ENCODE assay signal across 8 cellular contexts in genomic region chr2:158458617-158458920, GRCh38. TPM values are rescaled to one million over a fixed set of nuclear protein-coding genes. Genes with fewer than 3 reads are reported as not detected.
DNase-seq lines count a peak whose midpoint lies in the region; ATAC-seq and TF ChIP-seq lines count a peak whose summit lies in the region.

No MANE protein-coding gene starts in this region.

- peak overlapping the region; percentile 91 for H3K4me3 Mint-ChIP-seq in stimulated activated naive CD8-positive, alpha-beta T cell treated with anti-CD3 and anti-CD28 coated beads, Interleukin-15, Interleukin-2, amounts not matched to agents 100 ng/mL and 50 ng/mL, for 24 hours
- peak overlapping the region; percentile 97 to 99 (median 98) for H3K4me3 Mint-ChIP-seq in brain

- H2AK5ac ChIP-seq in mesenchymal stem cell (ENCODE audit: low read length, severe bottlenecking): no peak overlapping the region

- H4K91ac ChIP-seq in mesenchymal stem cell (ENCODE audit: low read length): no peak overlapping the region

- peak overlapping the region; percentile 4 for H2BK5ac ChIP-seq in mesenchymal stem cell (ENCODE audit: low read depth, low read length, poor library complexity, severe bottlenecking)

- H3K4me3 ChIP-seq in mesenchymal stem cell (ENCODE audit: insufficient read depth in 1 of 2, low read depth in 1 of 2, low read length in 2 of 2) (peak overlapping the region in 1 of 2 experiments; percentile 88), vagina (peak overlapping the region; percentile 93 to 97)

- H3K36me3 ChIP-seq in mesenchymal stem cell (ENCODE audit: control insufficient read depth in 1 of 2, insufficient read depth in 2 of 2, low read depth in 1 of 2, low read length in 2 of 2) (no peaks in the 10 kb centered on the region), vagina (no peaks in the 10 kb centered on the region)

- peak overlapping the region; percentile 91 for H3K27ac ChIP-seq in mesenchymal stem cell (ENCODE audit: low read length, poor library complexity, severe bottlenecking)
- peak overlapping the region; percentile 97 for H3K27ac ChIP-seq in vagina

- H2AFZ ChIP-seq in mesenchymal stem cell (ENCODE audit: low read depth, low read length): peak overlapping the region; percentile 87

- H3K4me1 Mint-ChIP-seq in stimulated activated naive CD8-positive, alpha-beta T cell treated with anti-CD3 and anti-CD28 coated beads, Interleukin-15, Interleukin-2, amounts not matched to agents 100 ng/mL and 50 ng/mL, for 24 hours (ENCODE audit: low read depth): peaks cover 27% of the 10 kb centered on the region
- H3K4me1 Mint-ChIP-seq in brain: peaks cover 66% of the 10 kb centered on the region

- H3K27me3 ChIP-seq in mesenchymal stem cell (ENCODE audit: control insufficient read depth in 1 of 2, insufficient read depth in 1 of 2, low read length in 2 of 2): no peaks in the 10 kb centered on the region
- no peaks in the 10 kb centered on the region for H3K27me3 ChIP-seq in vagina

- H3K79me1 ChIP-seq in mesenchymal stem cell (replicated peaks; ENCODE audit: low read length, poor library complexity, severe bottlenecking): peaks cover 8% of the 10 kb centered on the region

- peaks cover 8% of the 10 kb centered on the region for H3K36me3 Mint-ChIP-seq in stimulated activated naive CD8-positive, alpha-beta T cell treated with anti-CD3 and anti-CD28 coated beads, Interleukin-15, Interleukin-2, amounts not matched to agents 100 ng/mL and 50 ng/mL, for 24 hours (ENCODE audit: low read depth)
- no peaks in the 10 kb centered on the region for H3K36me3 Mint-ChIP-seq in brain

- no peaks in the 10 kb centered on the region for H3K9me3 Mint-ChIP-seq in stimulated activated naive CD8-positive, alpha-beta T cell treated with anti-CD3 and anti-CD28 coated beads, Interleukin-15, Interleukin-2, amounts not matched to agents 100 ng/mL and 50 ng/mL, for 24 hours
- no peaks in the 10 kb centered on the region for H3K9me3 Mint-ChIP-seq in brain

- no peak overlapping the region for H3K27ac Mint-ChIP-seq in stimulated activated naive CD8-positive, alpha-beta T cell treated with anti-CD3 and anti-CD28 coated beads, Interleukin-15, Interleukin-2, amounts not matched to agents 100 ng/mL and 50 ng/mL, for 24 hours
- H3K27ac Mint-ChIP-seq in brain: peak overlapping the region; percentile 83 to 96 (median 89)

- no peak for TF ChIP-seq POLR2A in vagina (IDR thresholded peaks at IDR 0.05)

- no peak overlapping the region for H3K4ac ChIP-seq in mesenchymal stem cell (ENCODE audit: low read depth in 1 of 2, low read length in 2 of 2)

- no peak overlapping the region for H3K14ac ChIP-seq in mesenchymal stem cell (ENCODE audit: low read length in 2 of 2)

- no peak overlapping the region for H2BK12ac ChIP-seq in mesenchymal stem cell (ENCODE audit: low read length in 2 of 2)

- H3K18ac ChIP-seq in mesenchymal stem cell (ENCODE audit: low read depth in 1 of 2, low read length in 2 of 2): no peak overlapping the region

- WGBS in mesenchymal stem cell: 23% methylated on average over 7 of the region's 9 CpGs

- peak overlapping the region; percentile 79 for H3K4me2 ChIP-seq in mesenchymal stem cell (ENCODE audit: low read length, poor library complexity, severe bottlenecking)

- no peak for TF ChIP-seq CTCF in brain (conservative IDR thresholded peaks at IDR 0.05)
- TF ChIP-seq CTCF in vagina (IDR thresholded peaks at IDR 0.05): no peak

- no peak overlapping the region for H2BK120ac ChIP-seq in mesenchymal stem cell (ENCODE audit: low read depth, low read length)

- no peak for ATAC-seq in stimulated activated naive CD8-positive, alpha-beta T cell treated with anti-CD3 and anti-CD28 coated beads, Interleukin-15, Interleukin-2, amounts not matched to agents 100 U/mL and 50 U/mL, for 24 hours
- ATAC-seq in left lobe of liver (no peak), GM19463 (IDR thresholded peaks at IDR 0.05; ENCODE audit: unreplicated experiment) (no peak)

- no peak overlapping the region for H4K8ac ChIP-seq in mesenchymal stem cell (ENCODE audit: low read length)

- peaks cover 24% of the 10 kb centered on the region for H3K27me3 Mint-ChIP-seq in stimulated activated naive CD8-positive, alpha-beta T cell treated with anti-CD3 and anti-CD28 coated beads, Interleukin-15, Interleukin-2, amounts not matched to agents 100 ng/mL and 50 ng/mL, for 24 hours
- peaks cover 18% of the 10 kb centered on the region for H3K27me3 Mint-ChIP-seq in brain

- H2BK15ac ChIP-seq in mesenchymal stem cell (ENCODE audit: low read depth, poor library complexity, severe bottlenecking): no peak overlapping the region

- no peak for DNase-seq in stimulated activated naive CD8-positive, alpha-beta T cell treated with anti-CD3 and anti-CD28 coated beads, Interleukin-15, Interleukin-2, amounts not matched to agents 100 U/mL and 50 U/mL, for 24 hours
- DNase-seq in mesenchymal stem cell (peak; percentile 27), vagina (ENCODE audit: extremely low spot score in 2 of 2) (no peak), NCI-H2196 treated with DMSO at 0.1 percent for 48 hours (lab: John Stamatoyannopoulos, UW; ENCODE audit: unreplicated experiment) (no peak), left lobe of liver (ENCODE audit: low spot score) (no peak)

- intact Hi-C loops in vagina (cut with DNase I): loop anchor here (10.0 kb wide), 1 partner anchor 296 kb away; no protein-coding TSS in a partner anchor

- H3K23ac ChIP-seq in mesenchymal stem cell (ENCODE audit: low read length in 2 of 2): no peak overlapping the region

- H3K4me1 ChIP-seq in mesenchymal stem cell (ENCODE audit: control insufficient read depth, insufficient read depth, low read depth, low read length) (peaks cover 2% of the 10 kb centered on the region), vagina (peaks cover 40% of the 10 kb centered on the region)

- H3K9me3 ChIP-seq in mesenchymal stem cell (ENCODE audit: control insufficient read depth, low read length) (no peaks in the 10 kb centered on the region), vagina (no peaks in the 10 kb centered on the region)

- H3K9ac ChIP-seq in mesenchymal stem cell (ENCODE audit: low read length): peak overlapping the region; percentile 85

RNA-seq across cellular contexts. Expression of gene PKP4, which starts 1.8 kb away (rescaled TPM):
- polyA plus RNA-seq in brain (ENCODE audit: insufficient read depth, low read depth, low replicate concordance): 76.0 TPM
- 15.1 TPM for polyA plus RNA-seq in mesenchymal stem cell (2013, experiment 1 of 2)
- 14.4 TPM for polyA plus RNA-seq in mesenchymal stem cell (2013, experiment 2 of 2)
- total RNA-seq in vagina: 71.5 TPM
- 24.5 TPM for total RNA-seq in left lobe of liver

RNA-seq across cellular contexts. Expression of gene CCDC148, which starts 2.0 kb away (rescaled TPM):
- polyA plus RNA-seq in brain (ENCODE audit: insufficient read depth, low read depth, low replicate concordance): 0.64 TPM
- polyA plus RNA-seq in mesenchymal stem cell (2013, experiment 1 of 2): 0.21 TPM
- 0.10 TPM for polyA plus RNA-seq in mesenchymal stem cell (2013, experiment 2 of 2)
- total RNA-seq in vagina (not detected), left lobe of liver (0.18 TPM)
